ENCODE assay signal across 8 cellular contexts in genomic region chr12:100239589-100239988, GRCh38.
"Had no signal": no experiment of that assay in that cellular context is flagged by ENCODE, and none has a peak within 500 bp of the region (broad histone marks: within the 10 kb centered on the region; RNA-seq: fewer than 3 reads in every experiment).

No MANE protein-coding gene starts in this region.

- DNase-seq: GDM1, GF-D8 had no signal

- H3K4me3 ChIP-seq: GM12878 had no signal

- FAIRE-seq: G401.6, GM12878, GM12891, GM12892, GM18507, GM19239 had no signal

- ATAC-seq: GM12878 had no signal
